25 cellular contexts compared by ENCODE assay signal in the genomic region with DNA sequence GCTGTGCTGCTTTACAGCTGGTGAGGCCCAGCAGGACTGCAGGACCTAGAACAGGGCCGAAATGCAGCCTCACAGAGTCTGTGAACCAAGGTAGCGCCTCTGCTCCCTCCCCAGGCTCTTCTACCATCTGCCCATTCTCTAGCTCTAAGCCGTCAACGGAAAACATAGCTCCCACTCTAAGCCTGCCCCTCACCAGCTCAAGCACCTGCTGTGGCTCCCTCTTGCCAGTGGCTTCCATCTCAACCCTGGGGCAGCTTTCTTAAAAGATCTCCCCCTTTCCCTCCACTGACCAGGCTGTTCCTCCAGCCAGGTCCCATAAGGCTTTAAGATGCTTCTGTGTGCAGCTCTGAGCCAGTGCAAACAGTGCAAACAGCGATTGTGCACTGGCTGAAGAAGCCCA.
"Had no signal": no experiment of that assay in that cellular context is flagged by ENCODE, and none has a peak within 500 bp of the region (broad histone marks: within the 10 kb centered on the region; RNA-seq: fewer than 3 reads in every experiment).

No MANE protein-coding gene starts in this region.

- H3K9me3 ChIP-seq: body of pancreas, lower lobe of right lung, mucosa of descending colon, thoracic aorta, vagina had no signal

- H3K9me3 Mint-ChIP-seq: activated T-cell treated with anti-CD3 and anti-CD28 coated beads, Interleukin-2, amount 50 U/mL, for 4 hours; activated T-helper 2 cell treated with anti-CD3 and anti-CD28 coated beads, Interferon-gamma antibody, Interleukin-2, Interleukin-4, amounts not matched to agents 10 μg/mL and 5 μg/mL and 100 μg/mL, durations not matched to agents 14 hours and 24 hours and 36 hours; dendritic cell treated with granulocyte-macrophage colony-stimulating factor and Interleukin-4, amounts not matched to agents 40 ng/mL and 50 ng/mL, for 4 days; nephron progenitor cell; stimulated activated naive B cell treated with anti-CD40 and anti-IgM and Interleukin-4, amounts not matched to agents 10 μg/mL and 1 μg/mL and 100 μg/mL, for 72 hours; type B pancreatic cell had no signal

- DNase-seq: activated CD4-positive, CD25-positive, alpha-beta regulatory T cell treated with anti-CD3 and anti-CD28 coated beads, Interleukin-2, amount 50 U/mL, for 72 hours; activated CD8-positive, alpha-beta memory T cell treated with anti-CD3 and anti-CD28 coated beads for 24 hours; activated CD8-positive, alpha-beta memory T cell treated with anti-CD3 and anti-CD28 coated beads, Interleukin-2, amount 50 U/mL, for 4 hours; activated naive CD4-positive, alpha-beta T cell treated with Interleukin-2 at 50 U/mL for 16 hours; activated T-cell treated with anti-CD3 and anti-CD28 coated beads, Interleukin-2, amount 50 U/mL, for 4 hours; body of pancreas; effector CD4-positive, alpha-beta T cell; erythroblast; foreskin fibroblast; kidney; lower lobe of right lung; mesendoderm; mucosa of descending colon; nephron progenitor cell; retina; stimulated activated CD4-positive, alpha-beta T cell treated with anti-CD3 and anti-CD28 coated beads, Interleukin-2, amount 100 ng/mL, for 48 hours; stimulated activated CD8-positive, alpha-beta memory T cell treated with anti-CD3 and anti-CD28 coated beads, Interleukin-4, amount 100 ng/mL, for 48 hours; stimulated activated naive B cell treated with anti-CD40 and anti-IgM and Interleukin-4, amounts not matched to agents 10 μg/mL and 1 μg/mL and 100 μg/mL, for 72 hours; WERI-Rb-1 had no signal

- H3K27me3 ChIP-seq: body of pancreas, vagina had no signal

- H3K27ac Mint-ChIP-seq: activated T-helper 2 cell treated with anti-CD3 and anti-CD28 coated beads, Interferon-gamma antibody, Interleukin-2, Interleukin-4, amounts not matched to agents 10 μg/mL and 5 μg/mL and 100 μg/mL, durations not matched to agents 14 hours and 24 hours and 36 hours; dendritic cell treated with granulocyte-macrophage colony-stimulating factor and Interleukin-4, amounts not matched to agents 40 ng/mL and 50 ng/mL, for 4 days; nephron progenitor cell; progenitor cell of endocrine pancreas; type B pancreatic cell had no signal

- H3K4me3 Mint-ChIP-seq: activated T-cell treated with anti-CD3 and anti-CD28 coated beads, Interleukin-2, amount 50 U/mL, for 4 hours; dendritic cell treated with granulocyte-macrophage colony-stimulating factor and Interleukin-4, amounts not matched to agents 40 ng/mL and 50 ng/mL, for 4 days; nephron progenitor cell; stimulated activated naive B cell treated with anti-CD40 and anti-IgM and Interleukin-4, amounts not matched to agents 10 μg/mL and 1 μg/mL and 100 μg/mL, for 72 hours; type B pancreatic cell had no signal

- H3K27ac ChIP-seq: body of pancreas, lower lobe of right lung, thoracic aorta, vagina, WERI-Rb-1 had no signal

- H3K4me3 ChIP-seq: body of pancreas, lower lobe of right lung, mucosa of descending colon, thoracic aorta, vagina had no signal

- H3K27me3 Mint-ChIP-seq: dendritic cell treated with granulocyte-macrophage colony-stimulating factor and Interleukin-4, amounts not matched to agents 40 ng/mL and 50 ng/mL, for 4 days; progenitor cell of endocrine pancreas; stimulated activated naive B cell treated with anti-CD40 and anti-IgM and Interleukin-4, amounts not matched to agents 10 μg/mL and 1 μg/mL and 100 μg/mL, for 72 hours; type B pancreatic cell had no signal
